ENCODE assay signal across 13 cellular contexts in the genomic region with DNA sequence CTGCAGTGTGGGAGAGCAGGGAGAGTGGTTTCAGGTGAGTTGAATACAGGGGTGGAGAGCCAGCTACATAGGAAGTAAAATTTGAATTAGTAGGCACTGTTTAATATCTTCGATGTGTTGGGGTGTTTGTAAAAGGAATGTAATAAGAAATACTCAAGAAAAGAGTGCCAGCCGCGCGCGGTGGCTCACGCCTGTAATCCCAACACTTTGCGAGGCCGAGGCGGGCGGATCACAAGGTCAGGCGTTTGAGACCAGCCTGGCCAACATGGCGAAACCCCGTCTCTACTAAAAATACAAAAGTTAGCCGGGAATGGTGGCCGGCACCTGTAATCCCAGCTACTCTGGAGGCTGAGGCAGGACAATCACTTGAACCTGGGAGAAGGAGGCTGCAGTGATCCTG. TPM values are rescaled to one million over a fixed set of nuclear protein-coding genes. Genes with fewer than 3 reads are reported as not detected.
DNase-seq lines count a peak whose midpoint lies in the region; ATAC-seq, FAIRE-seq and TF ChIP-seq lines count a peak whose summit lies in the region.
"Not testable (repeated sequence)": the region's sequence is repeated elsewhere in the genome, so short reads cannot be mapped to it uniquely, and the experiment has no call there.
"Had no signal": no experiment of that assay in that cellular context is flagged by ENCODE, and none has a peak within 500 bp of the region (broad histone marks: within the 10 kb centered on the region; RNA-seq: fewer than 3 reads in every experiment).

No MANE protein-coding gene starts in this region.

- not testable (repeated sequence) for H2AFZ ChIP-seq in K562 (ENCODE audit: low read depth, low read length)

- not testable (repeated sequence) for H3K9me3 ChIP-seq in SK-N-MC (ENCODE audit: low read depth, low read length); K562 (replicated peaks; ENCODE audit: control insufficient read depth, insufficient read depth, low read depth, low read length); gastroesophageal sphincter; skeletal muscle tissue (ENCODE audit: control insufficient read depth in 3 of 3, low read length in 3 of 3)

- not testable (repeated sequence) for TF ChIP-seq CTCF in AG04449 (IDR thresholded peaks at IDR 0.05; ENCODE audit: insufficient read depth, low read length, missing control alignments); HL-60 (IDR thresholded peaks at IDR 0.05; ENCODE audit: insufficient read depth, low read length); K562 (IDR thresholded peaks at IDR 0.05 in 2 of 3, conservative IDR thresholded peaks at IDR 0.05 in 1 of 3; ENCODE audit: insufficient read depth in 2 of 3, low read depth in 1 of 3, low read length in 3 of 3); gastroesophageal sphincter (IDR thresholded peaks at IDR 0.05)

- H3K9ac ChIP-seq in SK-N-MC (ENCODE audit: insufficient read length): peak overlapping the region; percentile 99
- peak overlapping the region in 1 of 2 experiments; percentile 94; a peak in 2 of 4 replicates for H3K9ac ChIP-seq in K562 (ENCODE audit: insufficient read depth in 1 of 2, low read depth in 2 of 2, low read length in 2 of 2)
- peak overlapping the region in 1 of 3 donors; percentile 97 for H3K9ac ChIP-seq in skeletal muscle tissue (ENCODE audit: low read depth in 1 of 3, low read length in 3 of 3)

- peaks cover 15% of the 10 kb centered on the region; the same call in 1 of the 2 replicates for H3K36me3 ChIP-seq in SK-N-MC (ENCODE audit: insufficient read depth, low read length)
- H3K36me3 ChIP-seq in K562 (ENCODE audit: control insufficient read depth, insufficient read depth, low read length): peaks cover 17% of the 10 kb centered on the region
- H3K36me3 ChIP-seq in gastroesophageal sphincter: peaks cover 0 to 17% of the 10 kb centered on the region in 2 donors
- peaks cover 10 to 16% (median 12%) of the 10 kb centered on the region in 3 donors for H3K36me3 ChIP-seq in skeletal muscle tissue (ENCODE audit: control insufficient read depth in 3 of 3, insufficient read depth in 3 of 3, low read length in 3 of 3)

- not testable (repeated sequence) for H3K27me3 Mint-ChIP-seq in activated CD8-positive, alpha-beta memory T cell treated with anti-CD3 and anti-CD28 coated beads, Interleukin-2, amount 10 ng/mL, durations not matched to agents 7 days and 5 days; naive thymus-derived CD8-positive, alpha-beta T cell

- not testable (repeated sequence) for H3K27me3 ChIP-seq in HL-60 (ENCODE audit: insufficient read depth, poor library complexity, severe bottlenecking); K562 (ENCODE audit: control insufficient read depth in 2 of 2, insufficient read depth in 2 of 2, low read length in 2 of 2); gastroesophageal sphincter; skeletal muscle tissue (ENCODE audit: control insufficient read depth in 3 of 3, insufficient read depth in 3 of 3, low read length in 3 of 3)

- H3K9me1 ChIP-seq in K562 (ENCODE audit: control insufficient read depth, insufficient read depth, low read length): not testable (repeated sequence)

- H3K4me3 ChIP-seq in AG04449 (ENCODE audit: low read depth, low read length) (0 out of 2 replicates have a peak overlapping the region, but pooled peaks have one; percentile 77), SK-N-MC (peak overlapping the region; percentile 98), skeletal muscle tissue (ENCODE audit: low read length in 3 of 3) (peak overlapping the region in 2 of 3 donors; percentile 83 to 86)
- H3K4me3 ChIP-seq in HL-60 (replicated peaks; ENCODE audit: insufficient read depth, low read length); K562; gastroesophageal sphincter: not testable (repeated sequence)

- not testable (repeated sequence) for H4K20me1 ChIP-seq in K562 (replicated peaks; ENCODE audit: control insufficient read depth, insufficient read depth, low read length)

- H3K4me1 Mint-ChIP-seq in activated CD8-positive, alpha-beta memory T cell treated with anti-CD3 and anti-CD28 coated beads, Interleukin-2, amount 10 ng/mL, durations not matched to agents 7 days and 5 days: peaks cover 38% of the 10 kb centered on the region
- H3K4me1 Mint-ChIP-seq in naive thymus-derived CD8-positive, alpha-beta T cell: peaks cover 23 to 35% (median 34%) of the 10 kb centered on the region in 4 donors

- BruUV-seq in K562 (replicated peaks; lab: Mats Ljungman, UMichigan): not testable (repeated sequence)

- peaks cover 16% of the 10 kb centered on the region for H3K79me2 ChIP-seq in K562 (ENCODE audit: control insufficient read depth, insufficient read depth, low read length)

- not testable (repeated sequence) for H3K4me1 ChIP-seq in K562 (replicated peaks in 1 of 2; ENCODE audit: control insufficient read depth in 2 of 2, insufficient read depth in 2 of 2, low read length in 2 of 2)
- H3K4me1 ChIP-seq in gastroesophageal sphincter (peaks cover 0 to 29% (median 15%) of the 10 kb centered on the region in 3 donors), skeletal muscle tissue (ENCODE audit: control insufficient read depth in 3 of 3, insufficient read depth in 3 of 3, low read length in 3 of 3) (peaks cover 12 to 22% (median 14%) of the 10 kb centered on the region in 3 donors)

- not testable (repeated sequence) for H3K9me3 Mint-ChIP-seq in activated CD8-positive, alpha-beta memory T cell treated with anti-CD3 and anti-CD28 coated beads, Interleukin-2, amount 10 ng/mL, durations not matched to agents 7 days and 5 days (ENCODE audit: low read depth); naive thymus-derived CD8-positive, alpha-beta T cell

- not testable (repeated sequence) for ATAC-seq in activated CD8-positive, alpha-beta memory T cell treated with anti-CD3 and anti-CD28 coated beads, Interleukin-2, amount 10 ng/mL, durations not matched to agents 7 days and 5 days; K562; gastroesophageal sphincter; naive thymus-derived CD8-positive, alpha-beta T cell

- POLR2A ChIA-PET in AG04449 (lab: Yijun Ruan, JAX): not testable (repeated sequence)
- POLR2A ChIA-PET in K562 (lab: Yijun Ruan, JAX): interaction anchor here (0.6 to 1.9 kb wide), 3 partner anchors 10 to 75 kb away, joined by 3 to 7 read pairs (median 5); no protein-coding TSS in a partner anchor
- POLR2A ChIA-PET in naive thymus-derived CD8-positive, alpha-beta T cell (lab: Charles Lee): interaction anchor here (1.0 to 2.7 kb wide), 7 partner anchors 11 to 293 kb away, joined by 3 to 11 read pairs (median 7); a partner anchor contains a TSS

- peak overlapping the region; percentile 81 for H3K4me3 Mint-ChIP-seq in activated CD8-positive, alpha-beta memory T cell treated with anti-CD3 and anti-CD28 coated beads, Interleukin-2, amount 10 ng/mL, durations not matched to agents 7 days and 5 days
- H3K4me3 Mint-ChIP-seq in naive thymus-derived CD8-positive, alpha-beta T cell: peak overlapping the region in 8 of 10 donors; percentile 18 to 97 (median 91)

- in situ Hi-C loops in K562 (cut with MboI): not testable (repeated sequence)

- peak overlapping the region; percentile 97 for H3K27ac Mint-ChIP-seq in activated CD8-positive, alpha-beta memory T cell treated with anti-CD3 and anti-CD28 coated beads, Interleukin-2, amount 10 ng/mL, durations not matched to agents 7 days and 5 days
- H3K27ac Mint-ChIP-seq in naive thymus-derived CD8-positive, alpha-beta T cell: peak overlapping the region in 7 of 10 donors; percentile 82 to 99 (median 99)

- WGBS in K562 (ENCODE audit: insufficient coverage, low coverage, missing lambda C conversion rate): 89% methylated on average over 6 of the region's 15 CpGs
- WGBS in gastroesophageal sphincter (ENCODE audit: low coverage in 1 of 2), 2 donors: 85 to 93% methylated on average over 9 to 15 of the region's 15 CpGs

- CTCF ChIA-PET in AG04449 (lab: Yijun Ruan, JAX): interaction anchor here (0.6 to 6.1 kb wide), 6 partner anchors 10 to 182 kb away, joined by 3 to 54 read pairs (median 6); no protein-coding TSS in a partner anchor
- CTCF ChIA-PET in activated CD8-positive, alpha-beta memory T cell treated with anti-CD3 and anti-CD28 coated beads, Interleukin-2, amount 10 ng/mL, durations not matched to agents 7 days and 5 days (lab: Charles Lee): interaction anchor here (0.9 to 2.5 kb wide), 5 partner anchors 11 to 182 kb away, joined by 4 to 16 read pairs (median 7); no protein-coding TSS in a partner anchor
- CTCF ChIA-PET in K562 (lab: Yijun Ruan, JAX; ENCODE audit: low intra/inter-chr PET ratio): not testable (repeated sequence)

- not testable (repeated sequence) for FAIRE-seq in K562 (lab: Jason Lieb, UNC)

- TF ChIP-seq RAD21 in K562 (CRISPR knock-in tag; conservative IDR thresholded peaks at IDR 0.05 in 1 of 2, IDR thresholded peaks at IDR 0.05 in 1 of 2): not testable (repeated sequence)

- DNase-seq in AG04449 (ENCODE audit: low read depth, low spot score); HL-60 (ENCODE audit: low read depth in 1 of 2, low spot score in 1 of 2); SK-N-MC (ENCODE audit: low read depth, low spot score); activated CD8-positive, alpha-beta memory T cell treated with anti-CD3 and anti-CD28 coated beads, Interleukin-2, amount 10 ng/mL, durations not matched to agents 7 days and 5 days; K562 (ENCODE audit: extremely low read depth in 1 of 4, low spot score in 3 of 4); naive thymus-derived CD8-positive, alpha-beta T cell: not testable (repeated sequence)

- not testable (repeated sequence) for TF ChIP-seq EP300 in K562 (IDR thresholded peaks at IDR 0.05; ENCODE audit: low read length); gastroesophageal sphincter (IDR thresholded peaks at IDR 0.05)

- peak overlapping the region; percentile 90 for H3K27ac ChIP-seq in HL-60 (replicated peaks)
- not testable (repeated sequence) for H3K27ac ChIP-seq in SK-N-MC; K562 (ENCODE audit: extremely low read depth, low read depth, low read length); skeletal muscle tissue (ENCODE audit: low read depth, low read length)
- peak overlapping the region in 3 of 4 donors; percentile 89 to 94 (median 91) for H3K27ac ChIP-seq in gastroesophageal sphincter

- H3K36me3 Mint-ChIP-seq in activated CD8-positive, alpha-beta memory T cell treated with anti-CD3 and anti-CD28 coated beads, Interleukin-2, amount 10 ng/mL, durations not matched to agents 7 days and 5 days: peaks cover 11% of the 10 kb centered on the region
- peaks cover 0 to 16% (median 8%) of the 10 kb centered on the region in 3 donors for H3K36me3 Mint-ChIP-seq in naive thymus-derived CD8-positive, alpha-beta T cell

- intact Hi-C loops in K562 (cut with micrococcal nuclease): not testable (repeated sequence)

- peak overlapping the region; percentile 90 for H3K4me2 ChIP-seq in K562 (ENCODE audit: insufficient read depth, low read length)

- not testable (repeated sequence) for TF ChIP-seq POLR2A in K562 (conservative IDR thresholded peaks at IDR 0.05); gastroesophageal sphincter (IDR thresholded peaks at IDR 0.05)

RNA-seq across cellular contexts. Expression of a gene that starts 1.3 kb away (rescaled TPM):
- total RNA-seq in activated CD8-positive, alpha-beta memory T cell treated with anti-CD3 and anti-CD28 coated beads, Interleukin-2, amount 10 ng/mL, durations not matched to agents 7 days and 5 days: 10 to 100 TPM; 12.4 to 14.1 TPM
- total RNA-seq in K562 (2011; cell fraction: chromatin; rRNA removed; ENCODE audit: low replicate concordance): 12.5 and 20.9 TPM in 2 replicates
- 14.2 and 15.4 TPM in 2 replicates for total RNA-seq in K562 (2011; cell fraction: nucleolus; rRNA removed)
- total RNA-seq in K562 (2011; cell fraction: nucleoplasm; rRNA removed): 24.1 and 30.4 TPM in 2 replicates
- total RNA-seq in K562 (2014; rRNA removed) (10.0 and 11.1 TPM in 2 replicates), K562 (2014; rRNA removed; fragmentation: Illumina TruSeq; extraction: Trizol) (19.6 and 21.6 TPM in 2 replicates), K562 (2015; rRNA removed; fragmentation: Illumina TruSeq; extraction: Trizol) (11.5 and 12.0 TPM in 2 replicates), K562 (2021) (14.8 and 15.3 TPM in 2 replicates), gastroesophageal sphincter (10 to 100 TPM; 12.5 to 20.4 (median 17.8) TPM), skeletal muscle tissue (27.1 TPM)
- polyA plus RNA-seq in K562 (2011; rRNA removed) (32.0 and 40.0 TPM in 2 replicates), K562 (2014; fragmentation: Illumina TruSeq; extraction: Trizol) (13.8 and 14.3 TPM in 2 replicates), K562 (2014; fragmentation: Nextera tagmentation; extraction: Ambion mirVana) (10 to 100 TPM in 1 of 2 experiments, 1 to 10 TPM in 1; 9.1 to 11.1 TPM), K562 (2014; rRNA removed) (23.8 and 29.1 TPM in 2 replicates)
- 14.0 and 37.2 TPM in 2 replicates for polyA plus RNA-seq in K562 (2011; cell fraction: cytosol; rRNA removed)
- polyA plus RNA-seq in K562 (2011; cell fraction: nucleus; rRNA removed): 6.9 and 11.4 TPM in 2 replicates
- 17.0 and 19.0 TPM in 2 replicates for polyA plus RNA-seq in K562 (2012)
- 20.5 and 23.5 TPM in 2 replicates for polyA minus RNA-seq in K562 (2011; rRNA and poly(A)+ RNA removed)
- polyA minus RNA-seq in K562 (2011; cell fraction: cytosol; rRNA and poly(A)+ RNA removed): 6.1 and 6.6 TPM in 2 replicates
- polyA minus RNA-seq in K562 (2011; cell fraction: nucleus; rRNA and poly(A)+ RNA removed): 4.7 and 5.9 TPM in 2 replicates
- 10 to 100 TPM; 20.9 to 26.1 TPM for total RNA-seq in naive thymus-derived CD8-positive, alpha-beta T cell
- polyA plus RNA-seq in naive thymus-derived CD8-positive, alpha-beta T cell: 10 to 100 TPM; 35.2 to 43.0 (median 38.4) TPM

RNA-seq across cellular contexts. Expression of a gene that starts 22.6 kb away (rescaled TPM):
- not detected for total RNA-seq in activated CD8-positive, alpha-beta memory T cell treated with anti-CD3 and anti-CD28 coated beads, Interleukin-2, amount 10 ng/mL, durations not matched to agents 7 days and 5 days
- not detected in 2 replicates for total RNA-seq in K562 (2011; cell fraction: chromatin; rRNA removed; ENCODE audit: low replicate concordance)
- not detected in 2 replicates for total RNA-seq in K562 (2011; cell fraction: nucleolus; rRNA removed)
- total RNA-seq in K562 (2011; cell fraction: nucleoplasm; rRNA removed): not detected in 2 replicates
- total RNA-seq in K562 (2014; rRNA removed): not detected in 2 replicates
- not detected in 2 replicates for total RNA-seq in K562 (2014; rRNA removed; fragmentation: Illumina TruSeq; extraction: Trizol)
- total RNA-seq in K562 (2015; rRNA removed; fragmentation: Illumina TruSeq; extraction: Trizol): not detected in 2 replicates
- not detected in 2 replicates for total RNA-seq in K562 (2021)
- not detected in 2 replicates for polyA plus RNA-seq in K562 (2011; rRNA removed)
- polyA plus RNA-seq in K562 (2011; cell fraction: cytosol; rRNA removed): not detected in 2 replicates
- 0.10 TPM in 1 of 2 replicates, not detected in the other for polyA plus RNA-seq in K562 (2011; cell fraction: nucleus; rRNA removed)
- not detected in 2 replicates for polyA plus RNA-seq in K562 (2012)
- not detected in 2 replicates for polyA plus RNA-seq in K562 (2014; fragmentation: Illumina TruSeq; extraction: Trizol)
- not detected for polyA plus RNA-seq in K562 (2014; fragmentation: Nextera tagmentation; extraction: Ambion mirVana)
- polyA plus RNA-seq in K562 (2014; rRNA removed): not detected in 2 replicates
- polyA minus RNA-seq in K562 (2011; rRNA and poly(A)+ RNA removed): not detected in 2 replicates
- polyA minus RNA-seq in K562 (2011; cell fraction: cytosol; rRNA and poly(A)+ RNA removed): not detected in 2 replicates
- polyA minus RNA-seq in K562 (2011; cell fraction: nucleus; rRNA and poly(A)+ RNA removed): not detected in 2 replicates
- total RNA-seq in gastroesophageal sphincter: not detected
- total RNA-seq in naive thymus-derived CD8-positive, alpha-beta T cell: not detected
- polyA plus RNA-seq in naive thymus-derived CD8-positive, alpha-beta T cell: not detected
- total RNA-seq in skeletal muscle tissue: not detected
- total RNA-seq: A172; activated CD8-positive, alpha-beta memory T cell treated with anti-CD3 and anti-CD28 coated beads for 36 hours; ascending aorta; left colon; posterior vena cava had no signal

RNA-seq across cellular contexts. Expression of a gene that starts 40.6 kb away (rescaled TPM):
- total RNA-seq in activated CD8-positive, alpha-beta memory T cell treated with anti-CD3 and anti-CD28 coated beads, Interleukin-2, amount 10 ng/mL, durations not matched to agents 7 days and 5 days: 10 to 100 TPM; 47.0 to 49.9 TPM
- total RNA-seq in K562 (2011; cell fraction: chromatin; rRNA removed; ENCODE audit: low replicate concordance): 19.5 and 40.6 TPM in 2 replicates
- total RNA-seq in K562 (2011; cell fraction: nucleolus; rRNA removed): 12.2 and 14.2 TPM in 2 replicates
- 17.2 and 20.7 TPM in 2 replicates for total RNA-seq in K562 (2011; cell fraction: nucleoplasm; rRNA removed)
- 121 and 133 TPM in 2 replicates for total RNA-seq in K562 (2014; rRNA removed)
- total RNA-seq in K562 (2014; rRNA removed; fragmentation: Illumina TruSeq; extraction: Trizol): 154 and 156 TPM in 2 replicates
- 165 and 172 TPM in 2 replicates for total RNA-seq in K562 (2015; rRNA removed; fragmentation: Illumina TruSeq; extraction: Trizol)
- 72.9 and 73.4 TPM in 2 replicates for total RNA-seq in K562 (2021)
- 28.9 and 44.5 TPM in 2 replicates for polyA plus RNA-seq in K562 (2011; rRNA removed)
- polyA plus RNA-seq in K562 (2011; cell fraction: cytosol; rRNA removed): 5.4 and 10.3 TPM in 2 replicates
- 8.3 and 11.1 TPM in 2 replicates for polyA plus RNA-seq in K562 (2011; cell fraction: nucleus; rRNA removed)
- 48.3 and 109 TPM in 2 replicates for polyA plus RNA-seq in K562 (2012)
- 128 and 166 TPM in 2 replicates for polyA plus RNA-seq in K562 (2014; fragmentation: Illumina TruSeq; extraction: Trizol)
- polyA plus RNA-seq in K562 (2014; fragmentation: Nextera tagmentation; extraction: Ambion mirVana): 10 to 100 TPM; 28.3 to 28.9 TPM
- 112 and 127 TPM in 2 replicates for polyA plus RNA-seq in K562 (2014; rRNA removed)
- polyA minus RNA-seq in K562 (2011; rRNA and poly(A)+ RNA removed): 25.1 and 27.9 TPM in 2 replicates
- 10.1 and 12.6 TPM in 2 replicates for polyA minus RNA-seq in K562 (2011; cell fraction: cytosol; rRNA and poly(A)+ RNA removed)
- polyA minus RNA-seq in K562 (2011; cell fraction: nucleus; rRNA and poly(A)+ RNA removed): 10.6 and 19.1 TPM in 2 replicates
- total RNA-seq in gastroesophageal sphincter: 10 to 100 TPM; 13.7 to 21.3 (median 17.2) TPM
- total RNA-seq in naive thymus-derived CD8-positive, alpha-beta T cell: 10 to 100 TPM; 35.7 to 36.6 TPM
- polyA plus RNA-seq in naive thymus-derived CD8-positive, alpha-beta T cell: 10 to 100 TPM; 32.2 to 65.8 (median 35.6) TPM
- 7.3 TPM for total RNA-seq in skeletal muscle tissue

RNA-seq across cellular contexts. Expression of a gene that starts 40.7 kb away (rescaled TPM):
- total RNA-seq in activated CD8-positive, alpha-beta memory T cell treated with anti-CD3 and anti-CD28 coated beads, Interleukin-2, amount 10 ng/mL, durations not matched to agents 7 days and 5 days: 1 to 10 TPM; 4.8 to 8.1 TPM
- total RNA-seq in K562 (2011; cell fraction: chromatin; rRNA removed; ENCODE audit: low replicate concordance): 11.7 and 15.6 TPM in 2 replicates
- total RNA-seq in K562 (2011; cell fraction: nucleolus; rRNA removed): 6.3 and 7.4 TPM in 2 replicates
- 5.8 and 9.2 TPM in 2 replicates for total RNA-seq in K562 (2011; cell fraction: nucleoplasm; rRNA removed)
- 3.2 and 7.0 TPM in 2 replicates for total RNA-seq in K562 (2014; rRNA removed)
- total RNA-seq in K562 (2014; rRNA removed; fragmentation: Illumina TruSeq; extraction: Trizol): 4.2 and 5.6 TPM in 2 replicates
- total RNA-seq in K562 (2015; rRNA removed; fragmentation: Illumina TruSeq; extraction: Trizol): 3.9 and 4.6 TPM in 2 replicates
- total RNA-seq in K562 (2021): 2.9 and 3.6 TPM in 2 replicates
- polyA plus RNA-seq in K562 (2011; rRNA removed): 4.4 and 4.7 TPM in 2 replicates
- polyA plus RNA-seq in K562 (2011; cell fraction: cytosol; rRNA removed): 2.4 and 2.9 TPM in 2 replicates
- 5.0 and 9.3 TPM in 2 replicates for polyA plus RNA-seq in K562 (2011; cell fraction: nucleus; rRNA removed)
- polyA plus RNA-seq in K562 (2012): 2.3 TPM in 2 replicates
- polyA plus RNA-seq in K562 (2014; fragmentation: Illumina TruSeq; extraction: Trizol): 4.2 and 4.4 TPM in 2 replicates
- polyA plus RNA-seq in K562 (2014; fragmentation: Nextera tagmentation; extraction: Ambion mirVana): under 1 TPM; 0.49 to 0.69 TPM
- polyA plus RNA-seq in K562 (2014; rRNA removed): 5.6 and 8.0 TPM in 2 replicates
- polyA minus RNA-seq in K562 (2011; rRNA and poly(A)+ RNA removed): 7.6 and 8.5 TPM in 2 replicates
- polyA minus RNA-seq in K562 (2011; cell fraction: cytosol; rRNA and poly(A)+ RNA removed): 2.4 and 2.8 TPM in 2 replicates
- 5.7 and 7.8 TPM in 2 replicates for polyA minus RNA-seq in K562 (2011; cell fraction: nucleus; rRNA and poly(A)+ RNA removed)
- 1 to 10 TPM; 2.0 to 6.7 (median 6.3) TPM for total RNA-seq in gastroesophageal sphincter
- total RNA-seq in naive thymus-derived CD8-positive, alpha-beta T cell: 10 to 100 TPM; 12.0 to 13.1 TPM
- 1 to 10 TPM; 3.2 to 4.5 (median 3.9) TPM for polyA plus RNA-seq in naive thymus-derived CD8-positive, alpha-beta T cell
- total RNA-seq in skeletal muscle tissue: 4.2 TPM
- total RNA-seq: ascending aorta had no signal
